In genomic region chr7:116356333-116356965, GRCh38 we compare ENCODE assay signal across 12 cellular contexts.
A peak's percentile ranks its signal among the peaks of the same experiment; 100 is the strongest.
DNase-seq lines count a peak whose midpoint lies in the region; ATAC-seq and TF ChIP-seq lines count a peak whose summit lies in the region.
"Had no signal": no experiment of that assay in that cellular context is flagged by ENCODE, and none has a peak within 500 bp of the region (broad histone marks: within the 10 kb centered on the region; RNA-seq: fewer than 3 reads in every experiment).

No MANE protein-coding gene starts in this region.

- H3K27ac ChIP-seq in AG04450 (ENCODE audit: low read depth, low read length) (peak overlapping the region; percentile 11), gastrocnemius medialis (peak overlapping the region in 3 of 4 donors; percentile 52 to 75 (median 69))

- DNase-seq in AG04450 (ENCODE audit: low read depth, low spot score) (no peak), amniotic epithelial cell (ENCODE audit: low read depth) (peak; percentile 1), left ventricle myocardium superior (peak; percentile 33), gastrocnemius medialis (no peak), C1 segment of cervical spinal cord (lab: John Stamatoyannopoulos, UW) (no peak), NCI-H1417 (lab: John Stamatoyannopoulos, UW) (no peak), mucosa of gallbladder (ENCODE audit: low spot score) (no peak)
- DNase-seq: DMS79; effector memory CD4-positive, alpha-beta T cell; hippocampal formation; midbrain had no signal

- peaks cover 29 to 48% of the 10 kb centered on the region in 2 donors for H3K4me1 ChIP-seq in gastrocnemius medialis

- CTCF ChIA-PET in AG04450 (lab: Charles Lee): interaction anchor here (1.6 kb wide), 1 partner anchor 10 kb away, joined by 4 read pairs; no protein-coding TSS in a partner anchor

- no peak overlapping the region for H3K4me3 ChIP-seq in AG04450 (ENCODE audit: low read depth, low read length)
- H3K4me3 ChIP-seq in gastrocnemius medialis: no peak overlapping the region

- POLR2A ChIA-PET in AG04450 (lab: Yijun Ruan, JAX): no interaction called here

- intact Hi-C loops in left ventricle myocardium superior (cut with micrococcal nuclease): loop anchor here (10.0 kb wide), 2 partner anchors 82 to 178 kb away; no protein-coding TSS in a partner anchor
- intact Hi-C loops in gastrocnemius medialis (cut with DNase I; ENCODE audit: low total_unique reads): no loop called here

- no peaks in the 10 kb centered on the region for H3K36me3 ChIP-seq in gastrocnemius medialis

- H3K9me3 ChIP-seq in AG04450 (ENCODE audit: control insufficient read depth, insufficient read depth, low read length) (no peaks in the 10 kb centered on the region), gastrocnemius medialis (no peaks in the 10 kb centered on the region)

- TF ChIP-seq CTCF in AG04450 (IDR thresholded peaks at IDR 0.05; ENCODE audit: low read depth, low read length) (no peak), gastrocnemius medialis (IDR thresholded peaks at IDR 0.05 in 4 of 5, conservative IDR thresholded peaks at IDR 0.05 in 1 of 5) (no peak)

- H3K27me3 ChIP-seq in AG04450 (ENCODE audit: control insufficient read depth, insufficient read depth, low read length) (no peaks in the 10 kb centered on the region), gastrocnemius medialis (no peaks in the 10 kb centered on the region)

- in situ Hi-C loops in gastrocnemius medialis (cut with MboI; ENCODE audit: low sequenced_read_pairs in 4 of 4): no loop called here

- ATAC-seq in left ventricle myocardium superior: peak; percentile 46
- no peak for ATAC-seq in gastrocnemius medialis
- no peak for ATAC-seq in HG02970 (IDR thresholded peaks at IDR 0.05; ENCODE audit: low FRiP score, unreplicated experiment)

- no peak for TF ChIP-seq POLR2A in gastrocnemius medialis (IDR thresholded peaks at IDR 0.05)

Comparison
In these comparisons a context has a peak if more than half of its experiments do, and no peak if none do; other contexts are left out.
1. DNase-seq: peak in amniotic epithelial cell (single experiment) and left ventricle myocardium superior (single experiment); none in AG04450 (single experiment), gastrocnemius medialis (0 of 2), C1 segment of cervical spinal cord (0 of 14), NCI-H1417 (0 of 3) and mucosa of gallbladder (single experiment).